ENCODE assay signal across 34 cellular contexts in genomic region chr5:91963166-91963565, GRCh38.
"Had no signal": no experiment of that assay in that cellular context is flagged by ENCODE, and none has a peak within 500 bp of the region (broad histone marks: within the 10 kb centered on the region; RNA-seq: fewer than 3 reads in every experiment).

No MANE protein-coding gene starts in this region.

- H3K4me3 ChIP-seq: adrenal gland, ascending aorta, body of pancreas, breast epithelium, cardiac muscle cell had no signal

- H3K36me3 ChIP-seq: adrenal gland, ascending aorta, brain microvascular endothelial cell, breast epithelium, cardiac muscle cell had no signal

- DNase-seq: activated effector memory CD4-positive, alpha-beta T cell treated with anti-CD3 and anti-CD28 coated beads, Interleukin-2, amount 50 U/mL, for 16 hours; activated effector memory CD4-positive, alpha-beta T cell treated with Interleukin-2 at 50 U/mL for 16 hours; activated gamma-delta T cell; activated gamma-delta T cell treated with Interleukin-2 at 50 U/mL for 16 hours; activated naive CD4-positive, alpha-beta T cell; activated naive CD4-positive, alpha-beta T cell treated with anti-CD3 and anti-CD28 coated beads for 36 hours; activated naive CD4-positive, alpha-beta T cell treated with anti-CD3 and anti-CD28 coated beads, Interleukin-2, amount 10 ng/mL, durations not matched to agents 7 days and 5 days; activated naive CD4-positive, alpha-beta T cell treated with anti-CD3 and anti-CD28 coated beads, Interleukin-2, amount 50 U/mL, for 16 hours; activated naive CD4-positive, alpha-beta T cell treated with Interleukin-2 at 50 U/mL for 16 hours; activated naive CD8-positive, alpha-beta T cell treated with anti-CD3 and anti-CD28 coated beads for 36 hours; activated naive CD8-positive, alpha-beta T cell treated with anti-CD3 and anti-CD28 coated beads, Interleukin-2, amount 10 ng/mL, durations not matched to agents 7 days and 5 days; activated naive CD8-positive, alpha-beta T cell treated with anti-CD3 and anti-CD28 coated beads, Interleukin-2, amount 50 U/mL, for 24 hours; activated T-cell treated with anti-CD3 and anti-CD28 coated beads, Interleukin-2, amount 50 U/mL, for 1 hour; activated T-cell treated with anti-CD3 and anti-CD28 coated beads, Interleukin-2, amount 50 U/mL, for 24 hours; activated T-cell treated with anti-CD3 and anti-CD28 coated beads, Interleukin-2, amount 50 U/mL, for 4 hours; activated T-cell treated with anti-CD3 and anti-CD28 coated beads, Interleukin-2, amount 50 U/mL, for 48 hours; activated T-cell treated with anti-CD3 and anti-CD28 coated beads, Interleukin-2, amount 50 U/mL, for 72 hours; adrenal gland; amniotic stem cell; amygdala; anterior cingulate cortex; aorta; body of pancreas; brain microvascular endothelial cell; caudate nucleus; central memory CD4-positive, alpha-beta T cell; cerebellar nuclear complex had no signal

- H3K4me1 ChIP-seq: adrenal gland, ascending aorta, body of pancreas, breast epithelium had no signal

- FAIRE-seq: astrocyte, bronchial epithelial cell had no signal

- H3K27me3 ChIP-seq: adrenal gland, ascending aorta, body of pancreas, brain microvascular endothelial cell, breast epithelium, cardiac muscle cell had no signal

- ATAC-seq: activated naive CD4-positive, alpha-beta T cell treated with anti-CD3 and anti-CD28 coated beads, Interleukin-2, amount 50 U/mL, for 72 hours; activated naive CD8-positive, alpha-beta T cell treated with anti-CD3 and anti-CD28 coated beads, Interleukin-2, amount 50 U/mL, for 24 hours; activated T-cell treated with anti-CD3 and anti-CD28 coated beads, Interleukin-2, amount 50 U/mL, for 4 hours; activated T-cell treated with anti-CD3 and anti-CD28 coated beads, Interleukin-2, amount 50 U/mL, for 72 hours; activated T-helper 17 cell treated with anti-CD3 and anti-CD28 coated beads, Interleukin-2, amount 50 U/mL, for 72 hours; body of pancreas had no signal

- H3K9me3 ChIP-seq: adrenal gland, ascending aorta, body of pancreas had no signal

- H3K27ac ChIP-seq: adrenal gland, ascending aorta, body of pancreas, brain microvascular endothelial cell, breast epithelium, cardiac muscle cell had no signal
